In genomic region chr3:101803152-101803782, GRCh38 we compare ENCODE assay signal across 8 cellular contexts. TPM values are rescaled to one million over a fixed set of nuclear protein-coding genes. Genes with fewer than 3 reads are reported as not detected.
DNase-seq lines count a peak whose midpoint lies in the region; ATAC-seq, FAIRE-seq and TF ChIP-seq lines count a peak whose summit lies in the region.

No MANE protein-coding gene starts in this region.

- FAIRE-seq in D721Med (lab: Jason Lieb, UNC) = no peak

- intact Hi-C loops in thyroid gland (cut with DNase I) = loop anchor here (10.0 kb wide), 1 partner anchor 732 kb away; no protein-coding TSS in a partner anchor

- H3K9me3 ChIP-seq in thyroid gland = no peaks in the 10 kb centered on the region

- H2BK5ac ChIP-seq in mesendoderm (ENCODE audit: low read length) = no peak overlapping the region

- H3K4me3 ChIP-seq in WI38 (ENCODE audit: low read depth, low read length) = no peak overlapping the region
- H3K4me3 ChIP-seq in mesendoderm (ENCODE audit: low read length) = no peak overlapping the region
- no peak overlapping the region for H3K4me3 ChIP-seq in thyroid gland (replicated peaks in 1 of 3)

- no peak overlapping the region for H3K23ac ChIP-seq in mesendoderm (ENCODE audit: low read length)

- WGBS in mesendoderm (ENCODE audit: extremely low coverage, insufficient coverage, low lambda C conversion rate) = no CpG with 5 or more reads among the region's 9 CpGs
- 80 to 81% methylated on average over 9 of the region's 9 CpGs for WGBS in thyroid gland, 2 donors

- no peak overlapping the region for H3K4me2 ChIP-seq in mesendoderm (ENCODE audit: low read length)

- no peak for TF ChIP-seq POLR2A in thyroid gland (IDR thresholded peaks at IDR 0.05)

- no peak for DNase-seq in D721Med (ENCODE audit: insufficient read length, low spot score)
- peak; percentile 74 for DNase-seq in NCI-H2227 (lab: John Stamatoyannopoulos, UW; ENCODE audit: unreplicated experiment)
- peak; percentile 54 for DNase-seq in effector CD4-positive, alpha-beta T cell
- DNase-seq in mesendoderm = peak; percentile 51
- DNase-seq in thyroid gland = peak; percentile 23 to 38

- no peak overlapping the region for H2AK5ac ChIP-seq in mesendoderm (ENCODE audit: low read length)

- no peak overlapping the region for H2BK15ac ChIP-seq in mesendoderm (replicated peaks; ENCODE audit: low read depth)

- H3K27me3 ChIP-seq in mesendoderm (ENCODE audit: insufficient read depth, low read length, poor library complexity) (no peaks in the 10 kb centered on the region), thyroid gland (no peaks in the 10 kb centered on the region)

- H3K79me1 ChIP-seq in mesendoderm (ENCODE audit: low read length) = no peaks in the 10 kb centered on the region

- H3K27ac ChIP-seq in mesendoderm (ENCODE audit: low read depth, low read length) (no peak overlapping the region), thyroid gland (no peak overlapping the region)

- H3K56ac ChIP-seq in mesendoderm (ENCODE audit: low read length) = no peak overlapping the region

- H3K36me3 ChIP-seq in mesendoderm (ENCODE audit: control insufficient read depth, insufficient read depth, low read length) (no peaks in the 10 kb centered on the region), thyroid gland (no peaks in the 10 kb centered on the region)

- H2BK120ac ChIP-seq in mesendoderm (ENCODE audit: low read depth, low read length) = no peak overlapping the region

- H4K8ac ChIP-seq in mesendoderm (ENCODE audit: low read depth, low read length) = no peak overlapping the region

- H3K79me2 ChIP-seq in mesendoderm (ENCODE audit: control insufficient read depth, insufficient read depth, low read length) = no peaks in the 10 kb centered on the region

- no peak overlapping the region for H3K9ac ChIP-seq in mesendoderm (ENCODE audit: low read length)

- ATAC-seq in GM19372 (IDR thresholded peaks at IDR 0.05; ENCODE audit: low read depth, unreplicated experiment) = peak; percentile 99
- ATAC-seq in HG03280 (IDR thresholded peaks at IDR 0.05; ENCODE audit: unreplicated experiment) = peak; percentile 96

- TF ChIP-seq CTCF in D721Med (IDR thresholded peaks at IDR 0.05; ENCODE audit: insufficient read depth, missing control alignments) = peak; percentile 78
- peak; percentile 71 for TF ChIP-seq CTCF in WI38 (IDR thresholded peaks at IDR 0.05; ENCODE audit: low read depth, low read length)
- peak; percentile 35 to 86 (median 78) for TF ChIP-seq CTCF in thyroid gland (IDR thresholded peaks at IDR 0.05)

- no peak overlapping the region for H3K18ac ChIP-seq in mesendoderm (ENCODE audit: low read length)

- no peak overlapping the region for H3K4ac ChIP-seq in mesendoderm (ENCODE audit: low read depth, low read length)

- H3K4me1 ChIP-seq in mesendoderm (ENCODE audit: control insufficient read depth, low read depth, low read length) (no peaks in the 10 kb centered on the region), thyroid gland (no peaks in the 10 kb centered on the region)

- no peak overlapping the region for H4K5ac ChIP-seq in mesendoderm (ENCODE audit: low read length)

RNA-seq across cellular contexts. Expression of gene NXPE3, which starts 24.3 kb away (rescaled TPM):
- 11.3 TPM for polyA plus RNA-seq in mesendoderm (2013, experiment 1 of 2)
- 10.8 TPM for polyA plus RNA-seq in mesendoderm (2013, experiment 2 of 2)
- 10 to 100 TPM; 10.5 to 18.9 (median 13.2) TPM for total RNA-seq in thyroid gland

RNA-seq across cellular contexts. Expression of gene NFKBIZ, which starts 46.0 kb away (rescaled TPM):
- 4.8 TPM for polyA plus RNA-seq in mesendoderm (2013, experiment 1 of 2)
- polyA plus RNA-seq in mesendoderm (2013, experiment 2 of 2) = 5.4 TPM
- total RNA-seq in thyroid gland = 100 to 1,000 TPM in 1 of 4 donors, 10 to 100 TPM in 3; 37.5 to 132 (median 56.9) TPM
